ENCODE assay signal across 14 cellular contexts in genomic region chr7:80284848-80285247, GRCh38.
DNase-seq lines count a peak whose midpoint lies in the region; TF ChIP-seq lines count a peak whose summit lies in the region.
"Had no signal": no experiment of that assay in that cellular context is flagged by ENCODE, and none has a peak within 500 bp of the region (broad histone marks: within the 10 kb centered on the region; RNA-seq: fewer than 3 reads in every experiment).

No MANE protein-coding gene starts in this region.

- DNase-seq in Daoy (ENCODE audit: low read depth) (peak; percentile 32), M059J (ENCODE audit: low read depth) (peak; percentile 62), cardiac fibroblast (ENCODE audit: low read depth in 2 of 2) (peak; percentile 77 to 87), putamen (ENCODE audit: low spot score) (no peak), CD14-positive monocyte (ENCODE audit: low spot score) (no peak), T-helper 9 cell (no peak), posterior cingulate gyrus (no peak)
- DNase-seq: activated CD4-positive, alpha-beta T cell treated with anti-CD3 and anti-CD28 coated beads for 36 hours; caudate nucleus; naive B cell; NCI-H146; NCI-H774; sigmoid colon had no signal

- H3K4me1 ChIP-seq in mesodermal cell (ENCODE audit: control insufficient read depth, insufficient read depth, low read length, poor library complexity, severe bottlenecking): peaks cover 7% of the 10 kb centered on the region

- no peak overlapping the region for H3K27ac Mint-ChIP-seq in CD14-positive monocyte
- H3K27ac Mint-ChIP-seq: activated CD4-positive, alpha-beta T cell treated with anti-CD3 and anti-CD28 coated beads for 36 hours; naive B cell had no signal

- no peak overlapping the region for H3K4me3 ChIP-seq in cardiac fibroblast (replicated peaks in 1 of 2; ENCODE audit: low read depth in 2 of 2, low read length in 2 of 2)
- H3K4me3 ChIP-seq in mesodermal cell (ENCODE audit: extremely low read depth, insufficient read depth, low read length, poor library complexity, severe bottlenecking): no peak overlapping the region
- H3K4me3 ChIP-seq: sigmoid colon had no signal

- no peaks in the 10 kb centered on the region for H3K36me3 ChIP-seq in mesodermal cell (ENCODE audit: control insufficient read depth, insufficient read depth, low read length)
- H3K36me3 ChIP-seq: sigmoid colon had no signal

- intact Hi-C loops in CD14-positive monocyte (cut with micrococcal nuclease) (no loop called here), posterior cingulate gyrus (cut with DNase I) (loop anchor here (10.0 kb wide), 1 partner anchor 190 kb away; no protein-coding TSS in a partner anchor)

- H3K4me1 Mint-ChIP-seq in CD14-positive monocyte: no peaks in the 10 kb centered on the region
- H3K4me1 Mint-ChIP-seq: activated CD4-positive, alpha-beta T cell treated with anti-CD3 and anti-CD28 coated beads for 36 hours; naive B cell had no signal

- H3K27ac ChIP-seq in mesodermal cell (ENCODE audit: low read depth, low read length, severe bottlenecking): peak overlapping the region; percentile 8
- H3K27ac ChIP-seq: sigmoid colon had no signal

- no peaks in the 10 kb centered on the region for H3K36me3 Mint-ChIP-seq in CD14-positive monocyte
- H3K36me3 Mint-ChIP-seq: naive B cell had no signal

- no peaks in the 10 kb centered on the region for H3K27me3 Mint-ChIP-seq in CD14-positive monocyte (ENCODE audit: low read depth in 3 of 3)
- H3K27me3 Mint-ChIP-seq: activated CD4-positive, alpha-beta T cell treated with anti-CD3 and anti-CD28 coated beads for 36 hours; naive B cell had no signal

- TF ChIP-seq CTCF in cardiac fibroblast (IDR thresholded peaks at IDR 0.05; ENCODE audit: low read depth, low read length) (no peak), CD14-positive monocyte (IDR thresholded peaks at IDR 0.05) (no peak)

- no peaks in the 10 kb centered on the region for H3K9me3 ChIP-seq in mesodermal cell (ENCODE audit: control insufficient read depth, low read length)
- H3K9me3 ChIP-seq: sigmoid colon had no signal

- H3K9me3 Mint-ChIP-seq in CD14-positive monocyte: peaks cover 0 to 9% (median 3%) of the 10 kb centered on the region in 7 donors

- H3K4me3 Mint-ChIP-seq in CD14-positive monocyte: no peak overlapping the region
- H3K4me3 Mint-ChIP-seq: activated CD4-positive, alpha-beta T cell treated with anti-CD3 and anti-CD28 coated beads for 36 hours; naive B cell had no signal

Comparison
In these comparisons a context has a peak if more than half of its experiments do, and no peak if none do; other contexts are left out.
1. DNase-seq: peak in Daoy (single experiment), M059J (single experiment) and cardiac fibroblast (2 of 2); none in putamen (single experiment), CD14-positive monocyte (single experiment), T-helper 9 cell (single experiment) and posterior cingulate gyrus (0 of 10).